In the genomic region with DNA sequence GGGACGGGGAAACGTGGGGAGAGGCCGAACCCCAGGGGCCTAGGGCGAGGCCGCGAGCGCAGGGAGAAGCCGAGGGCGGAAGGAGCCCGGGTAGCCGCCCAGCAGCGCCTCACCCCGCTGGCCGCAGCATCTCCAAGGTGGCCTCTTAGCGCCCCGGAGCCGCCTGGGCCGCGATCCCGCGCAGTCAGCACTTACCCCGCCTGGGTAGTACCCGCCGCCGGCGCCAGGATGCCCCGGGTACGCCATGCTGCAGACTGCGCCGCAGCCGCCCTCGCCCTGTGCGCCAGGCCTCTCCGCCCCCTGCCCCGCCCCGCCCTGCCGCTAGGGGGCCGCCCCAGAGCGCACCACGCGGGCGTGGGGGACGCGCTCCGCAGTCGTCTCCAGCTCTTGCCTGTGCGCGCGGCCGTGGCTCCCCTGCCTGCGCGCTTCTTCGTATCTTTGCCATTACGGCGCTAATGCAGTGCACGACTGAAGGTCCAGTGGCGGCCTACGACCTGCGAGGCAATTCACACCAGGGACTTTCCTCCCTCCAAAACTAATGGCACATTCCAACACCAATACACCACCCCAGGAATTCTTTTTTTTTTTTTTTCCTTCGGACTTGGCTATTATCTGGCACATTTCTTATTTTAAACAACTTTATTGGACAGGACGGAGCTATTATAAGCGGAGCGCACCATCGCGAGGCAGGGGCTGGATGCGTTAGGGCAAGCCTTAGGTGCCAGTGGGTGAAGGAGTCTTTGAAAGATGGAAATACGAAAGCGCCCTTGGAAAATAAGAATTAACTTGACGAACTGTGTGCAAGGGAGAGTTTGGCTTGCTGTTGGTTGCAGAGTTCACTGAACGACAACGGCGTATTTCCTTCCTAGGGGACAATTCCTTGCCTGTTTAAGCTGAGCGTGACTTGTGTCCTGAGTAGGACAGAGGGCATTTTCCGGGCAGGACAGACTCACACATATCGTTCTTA, we compare ENCODE assay signal across 8 cellular contexts. TPM values are rescaled to one million over a fixed set of nuclear protein-coding genes. Genes with fewer than 3 reads are reported as not detected.
DNase-seq lines count a peak whose midpoint lies in the region; ATAC-seq lines count a peak whose summit lies in the region.

A gene with protein sequence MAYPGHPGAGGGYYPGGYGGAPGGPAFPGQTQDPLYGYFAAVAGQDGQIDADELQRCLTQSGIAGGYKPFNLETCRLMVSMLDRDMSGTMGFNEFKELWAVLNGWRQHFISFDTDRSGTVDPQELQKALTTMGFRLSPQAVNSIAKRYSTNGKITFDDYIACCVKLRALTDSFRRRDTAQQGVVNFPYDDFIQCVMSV (minus strand): TSS at position 258 of the 967 bp plus-strand sequence. CDS start 12 bp downstream, at position 246.

- WGBS in esophagus, 2 donors: 0 to 1% methylated on average over 53 to 75 of the region's 75 CpGs

- H3K4me3 ChIP-seq in esophagus (ENCODE audit: low read depth in 1 of 2, low read length in 2 of 2) (peak within 1 kb of the TSS; percentile 85 to 95), muscle layer of duodenum (ENCODE audit: low read depth in 1 of 2, low read length in 2 of 2) (peak within 1 kb of the TSS; percentile 83 to 89)

- H3K9me3 ChIP-seq in esophagus (ENCODE audit: control insufficient read depth in 2 of 2, insufficient read depth in 1 of 2, low read depth in 1 of 2, low read length in 1 of 2) (no peaks in the 10 kb centered on the region), muscle layer of duodenum (ENCODE audit: control insufficient read depth in 1 of 2, low read length in 2 of 2) (no peaks in the 10 kb centered on the region)

- H3K4me1 ChIP-seq in esophagus (ENCODE audit: control insufficient read depth in 2 of 2, insufficient read depth in 2 of 2, low read length in 1 of 2) (no peaks in the 10 kb centered on the region), muscle layer of duodenum (ENCODE audit: control insufficient read depth in 1 of 2, insufficient read depth in 2 of 2, low read length in 2 of 2) (peaks cover 9 to 12% of the 10 kb centered on the region in 2 donors)

- peak; percentile 98 for DNase-seq in DMS53 (lab: John Stamatoyannopoulos, UW)
- peak; percentile 72 for DNase-seq in HuH-7 (ENCODE audit: low spot score)
- peak; percentile 96 for DNase-seq in OCI-M1 (lab: John Stamatoyannopoulos, UW)
- DNase-seq in activated T-cell treated with anti-CD3 and anti-CD28 coated beads, Interleukin-2, amount 50 U/mL, for 1 hour: peak; percentile 96
- peak; percentile 72 to 86 for DNase-seq in stimulated activated CD8-positive, alpha-beta memory T cell treated with anti-CD3 and anti-CD28 coated beads, Interleukin-7, amount 100 ng/mL, for 4 hours (ENCODE audit: low read depth in 2 of 2)

- H3K27ac ChIP-seq in esophagus (ENCODE audit: low read depth in 2 of 2, low read length in 1 of 2) (peak within 1 kb of the TSS; percentile 91 to 96), muscle layer of duodenum (ENCODE audit: low read length) (peak within 1 kb of the TSS; percentile 86)

- H3K36me3 ChIP-seq in esophagus (ENCODE audit: control insufficient read depth in 2 of 2, insufficient read depth in 2 of 2, low read length in 1 of 2) (peaks cover 0 to 4% of the 10 kb centered on the region in 2 donors), muscle layer of duodenum (ENCODE audit: control insufficient read depth in 1 of 2, insufficient read depth in 2 of 2, low read length in 2 of 2) (peaks cover 5 to 16% of the 10 kb centered on the region in 2 donors)

- ATAC-seq in GM21526 (IDR thresholded peaks at IDR 0.05; ENCODE audit: low FRiP score, unreplicated experiment): peak; percentile 71

- H3K27me3 ChIP-seq in esophagus (ENCODE audit: control insufficient read depth in 1 of 2, insufficient read depth in 2 of 2, low read length in 2 of 2) (no peaks in the 10 kb centered on the region), muscle layer of duodenum (ENCODE audit: low read depth, low read length) (no peaks in the 10 kb centered on the region)

RNA-seq across cellular contexts. Expression of the gene that starts here (rescaled TPM):
- 10 to 100 TPM; 28.2 to 64.9 TPM for polyA plus RNA-seq in esophagus

Comparison
In these comparisons a context has a peak if more than half of its experiments do, and no peak if none do; other contexts are left out.
1. Peak in every context shown above with its lines: DNase-seq, ATAC-seq, H3K4me3 ChIP-seq and H3K27ac ChIP-seq.